ENCODE assay signal across 1 cellular context in the genomic region with DNA sequence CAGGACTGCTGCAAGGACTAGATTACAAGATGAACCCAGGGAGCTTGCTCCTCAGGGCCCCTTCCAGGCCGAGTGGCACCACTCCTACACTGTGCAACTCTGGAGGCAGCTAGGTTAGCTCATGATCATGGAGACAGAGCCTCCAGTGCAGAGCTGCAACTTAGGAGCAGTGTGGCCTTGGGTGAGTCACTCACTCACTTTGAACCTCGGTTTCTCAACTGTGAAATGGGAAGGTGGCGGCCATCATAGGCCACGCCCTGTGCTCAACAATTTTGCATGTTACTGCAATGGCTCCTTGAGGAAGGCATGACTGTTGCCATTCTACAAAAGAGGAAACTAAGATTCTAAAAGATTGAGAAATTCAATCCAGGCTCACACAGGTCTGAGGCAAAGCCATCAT.
TF ChIP-seq lines count a peak whose summit lies in the region.

No MANE protein-coding gene starts in this region.

TF ChIP-seq in HepG2, 621 proteins besides CTCF, POLR2A, EP300 and RAD21:
- TF ChIP-seq ZNF629 (CRISPR knock-in tag; conservative IDR thresholded peaks at IDR 0.05) (0 out of 2 replicates have a peak, but pooled peaks have one; percentile 26), IKZF1 (IDR thresholded peaks at IDR 0.05) (no peak)
